12 cellular contexts compared by ENCODE assay signal in genomic region chr15:74201656-74202420, GRCh38. TPM values are rescaled to one million over a fixed set of nuclear protein-coding genes. Genes with fewer than 3 reads are reported as not detected.
DNase-seq lines count a peak whose midpoint lies in the region; TF ChIP-seq lines count a peak whose summit lies in the region.
"Had no signal": no experiment of that assay in that cellular context is flagged by ENCODE, and none has a peak within 500 bp of the region (broad histone marks: within the 10 kb centered on the region; RNA-seq: fewer than 3 reads in every experiment).

No MANE protein-coding gene starts in this region.

- TF ChIP-seq EP300 in Ishikawa (IDR thresholded peaks at IDR 0.05; ENCODE audit: borderline replicate concordance) = no peak

- H3K4ac ChIP-seq in mesenchymal stem cell (ENCODE audit: low read depth in 1 of 2, low read length in 2 of 2) = peak overlapping the region; percentile 73 to 83

- H3K9me3 ChIP-seq in mesenchymal stem cell (ENCODE audit: control insufficient read depth, low read length) = no peaks in the 10 kb centered on the region
- H3K9me3 ChIP-seq: left ventricle myocardium inferior had no signal

- WGBS in mesenchymal stem cell = 23% methylated on average over 6 of the region's 8 CpGs

- no peak for TF ChIP-seq RAD21 in Ishikawa (IDR thresholded peaks at IDR 0.05; ENCODE audit: low read depth)

- H2BK5ac ChIP-seq in mesenchymal stem cell (ENCODE audit: low read depth, low read length, poor library complexity, severe bottlenecking) = no peak overlapping the region

- in situ Hi-C loops in brain microvascular endothelial cell (cut with HindIII; ENCODE audit: low pct_ligation_motif_present, low sequenced_read_pairs) = no loop called here

- peaks cover 7% of the 10 kb centered on the region for H3K79me1 ChIP-seq in mesenchymal stem cell (replicated peaks; ENCODE audit: low read length, poor library complexity, severe bottlenecking)

- H3K4me3 ChIP-seq in ACC112 (ENCODE audit: low read depth, low read length) (no peak overlapping the region), brain microvascular endothelial cell (ENCODE audit: low read depth, low read length) (peak overlapping the region; percentile 30), mesenchymal stem cell (ENCODE audit: insufficient read depth in 1 of 2, low read depth in 1 of 2, low read length in 2 of 2) (no peak overlapping the region)
- H3K4me3 ChIP-seq: left ventricle myocardium inferior had no signal

- peak overlapping the region; percentile 77 for H4K91ac ChIP-seq in mesenchymal stem cell (ENCODE audit: low read length)

- DNase-seq in brain microvascular endothelial cell (peak; percentile 70), mesenchymal stem cell (peak; percentile 41), MV-4-11 (lab: John Stamatoyannopoulos, UW) (no peak), NCI-H524 treated with DMSO at 0.1 percent for 48 hours (lab: John Stamatoyannopoulos, UW) (no peak)
- no peak for DNase-seq in stimulated activated CD8-positive, alpha-beta memory T cell treated with anti-CD3 and anti-CD28 coated beads, Interleukin-4, amount 100 ng/mL, for 48 hours
- no peak for DNase-seq in stimulated activated CD4-positive, alpha-beta T cell treated with anti-CD3 and anti-CD28 coated beads, Interleukin-2, amount 100 ng/mL, for 24 hours
- DNase-seq: HCEC 1CT, left ventricle myocardium inferior, T-helper 9 cell had no signal

- no peaks in the 10 kb centered on the region for H3K79me2 ChIP-seq in ACC112 (ENCODE audit: control insufficient read depth, insufficient read depth, low read length, unreplicated experiment)

- H3K9ac ChIP-seq in mesenchymal stem cell (ENCODE audit: low read length) = no peak overlapping the region

- H3K27ac ChIP-seq in ACC112 (ENCODE audit: low read depth, low read length) (peak overlapping the region; percentile 80; the same call in 1 of the 2 replicates), brain microvascular endothelial cell (peak overlapping the region; percentile 87), mesenchymal stem cell (ENCODE audit: low read length, poor library complexity, severe bottlenecking) (peak overlapping the region; percentile 8)
- H3K27ac ChIP-seq: left ventricle myocardium inferior had no signal

- H2BK120ac ChIP-seq in mesenchymal stem cell (ENCODE audit: low read depth, low read length) = peak overlapping the region; percentile 84

- H3K23ac ChIP-seq in mesenchymal stem cell (ENCODE audit: low read length in 2 of 2) = no peak overlapping the region

- H3K4me2 ChIP-seq in mesenchymal stem cell (ENCODE audit: low read length, poor library complexity, severe bottlenecking) = peak overlapping the region; percentile 39

- H3K27me3 ChIP-seq in ACC112 (ENCODE audit: insufficient read depth, low read length) = no peaks in the 10 kb centered on the region
- no peaks in the 10 kb centered on the region for H3K27me3 ChIP-seq in brain microvascular endothelial cell (replicated peaks)
- H3K27me3 ChIP-seq in mesenchymal stem cell (ENCODE audit: control insufficient read depth in 1 of 2, insufficient read depth in 1 of 2, low read length in 2 of 2) = peaks cover 0 to 8% of the 10 kb centered on the region in 2 experiments

- H3K14ac ChIP-seq in mesenchymal stem cell (ENCODE audit: low read length in 2 of 2) = peak overlapping the region in 1 of 2 experiments; percentile 90

- peak overlapping the region; percentile 99 for H2BK15ac ChIP-seq in mesenchymal stem cell (ENCODE audit: low read depth, poor library complexity, severe bottlenecking)

- H2AFZ ChIP-seq in ACC112 (ENCODE audit: low read length, unreplicated experiment) (no peak overlapping the region), mesenchymal stem cell (ENCODE audit: low read depth, low read length) (no peak overlapping the region)

- H2AK5ac ChIP-seq in mesenchymal stem cell (ENCODE audit: low read length, severe bottlenecking) = peak overlapping the region; percentile 73

- peak overlapping the region; percentile 51 to 91 for H2BK12ac ChIP-seq in mesenchymal stem cell (ENCODE audit: low read length in 2 of 2)

- H4K8ac ChIP-seq in mesenchymal stem cell (ENCODE audit: low read length) = peak overlapping the region; percentile 79

- H3K4me1 ChIP-seq in ACC112 (ENCODE audit: control insufficient read depth, insufficient read depth, low read length, unreplicated experiment) = peaks cover 54% of the 10 kb centered on the region
- H3K4me1 ChIP-seq in mesenchymal stem cell (ENCODE audit: control insufficient read depth, insufficient read depth, low read depth, low read length) = peaks cover 81% of the 10 kb centered on the region

- no peaks in the 10 kb centered on the region for H3K36me3 ChIP-seq in ACC112 (ENCODE audit: insufficient read depth, low read length)
- H3K36me3 ChIP-seq in brain microvascular endothelial cell (replicated peaks) = no peaks in the 10 kb centered on the region
- H3K36me3 ChIP-seq in mesenchymal stem cell (ENCODE audit: control insufficient read depth in 1 of 2, insufficient read depth in 2 of 2, low read depth in 1 of 2, low read length in 2 of 2) = peaks cover 0 to 7% of the 10 kb centered on the region in 2 experiments
- H3K36me3 ChIP-seq: left ventricle myocardium inferior had no signal

- no peak for TF ChIP-seq CTCF in brain microvascular endothelial cell (IDR thresholded peaks at IDR 0.05; ENCODE audit: low read depth, low read length, missing control alignments)

- peak overlapping the region; percentile 60 to 88 for H3K18ac ChIP-seq in mesenchymal stem cell (ENCODE audit: low read depth in 1 of 2, low read length in 2 of 2)

TF ChIP-seq in Ishikawa, 13 proteins besides CTCF, POLR2A, EP300 and RAD21:
- no peak for TF ChIP-seq FOXM1 (IDR thresholded peaks at IDR 0.05; ENCODE audit: borderline replicate concordance, low read depth)
- no peak for TF ChIP-seq TEAD4 (IDR thresholded peaks at IDR 0.05)
- no peak for TF ChIP-seq EGR1 (IDR thresholded peaks at IDR 0.05)
- TF ChIP-seq NFIC (IDR thresholded peaks at IDR 0.05) = peak; percentile 44; the same call in 1 of the 2 replicates

RNA-seq across cellular contexts. Expression of gene STRA6, which starts 0.7 kb away (rescaled TPM):
- polyA plus RNA-seq in mesenchymal stem cell (2013, experiment 1 of 2) = 13.9 TPM
- 12.6 TPM for polyA plus RNA-seq in mesenchymal stem cell (2013, experiment 2 of 2)
- polyA plus RNA-seq: fibroblast of lung had no signal

RNA-seq across cellular contexts. Expression of gene ISLR, which starts 28.3 kb away (rescaled TPM):
- 4.7 TPM for polyA plus RNA-seq in mesenchymal stem cell (2013, experiment 1 of 2)
- polyA plus RNA-seq in mesenchymal stem cell (2013, experiment 2 of 2) = 3.5 TPM

RNA-seq across cellular contexts. Expression of gene CCDC33, which starts 34.3 kb away (rescaled TPM):
- 0.29 TPM for polyA plus RNA-seq in mesenchymal stem cell (2013, experiment 1 of 2)
- 0.40 TPM for polyA plus RNA-seq in mesenchymal stem cell (2013, experiment 2 of 2)
- polyA plus RNA-seq: fibroblast of lung had no signal

Comparison
In these comparisons a context has a peak if more than half of its experiments do, and no peak if none do; other contexts are left out.
1. H3K27ac ChIP-seq: peak in every context shown above with its lines; median percentile 87 in brain microvascular endothelial cell; 80 in ACC112; 8 in mesenchymal stem cell.
2. DNase-seq: peak in brain microvascular endothelial cell (single experiment) and mesenchymal stem cell (single experiment); none in stimulated activated CD8-positive, alpha-beta memory T cell treated with anti-CD3 and anti-CD28 coated beads, Interleukin-4, amount 100 ng/mL, for 48 hours (single experiment), stimulated activated CD4-positive, alpha-beta T cell treated with anti-CD3 and anti-CD28 coated beads, Interleukin-2, amount 100 ng/mL, for 24 hours (0 of 2), MV-4-11 (single experiment) and NCI-H524 treated with DMSO at 0.1 percent for 48 hours (single experiment).